8 cellular contexts compared by ENCODE assay signal in the genomic region with DNA sequence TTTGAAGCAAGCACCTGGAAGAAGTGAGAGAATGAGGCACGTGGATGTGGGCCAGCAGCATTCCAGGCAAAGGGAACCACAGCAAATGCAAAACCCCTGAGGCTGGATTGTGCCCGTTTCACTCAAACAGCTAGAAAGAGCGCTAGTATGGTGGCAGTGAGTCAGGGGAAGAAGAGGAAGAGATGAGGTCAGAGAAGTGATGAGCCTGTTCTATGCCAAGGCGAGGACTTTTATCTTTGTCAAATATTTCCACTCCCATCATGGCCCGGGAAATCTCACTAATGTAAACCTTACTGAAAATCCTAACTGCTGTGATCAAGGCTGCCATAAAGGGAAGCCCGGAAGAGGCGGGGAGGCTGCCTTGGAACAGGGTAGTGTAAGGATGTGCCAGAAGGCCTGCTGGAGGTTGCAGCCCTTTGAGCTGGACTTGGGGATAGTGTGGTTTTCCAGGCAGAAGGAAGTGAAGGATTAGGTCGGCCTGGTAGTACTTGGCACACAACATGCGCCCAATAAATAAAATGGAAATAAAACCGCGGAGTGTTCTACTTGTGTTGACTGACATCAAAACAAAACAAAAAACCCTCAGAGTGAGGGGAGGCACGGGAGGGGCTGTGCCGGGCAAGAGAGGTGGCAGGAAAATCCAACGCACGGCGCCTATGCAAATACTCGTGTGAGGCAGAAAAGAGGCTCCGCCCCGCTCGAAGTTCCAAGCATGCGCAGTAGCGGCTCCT. TPM values are rescaled to one million over a fixed set of nuclear protein-coding genes. Genes with fewer than 3 reads are reported as not detected.
A peak's percentile ranks its signal among the peaks of the same experiment; 100 is the strongest.
DNase-seq lines count a peak whose midpoint lies in the region; ATAC-seq, FAIRE-seq and TF ChIP-seq lines count a peak whose summit lies in the region.

No MANE protein-coding gene starts in this region.

- CTCF ChIA-PET in K562 (lab: Yijun Ruan, JAX; ENCODE audit: low intra/inter-chr PET ratio), result no interaction called here

- no peak for TF ChIP-seq POLR2A in K562 (conservative IDR thresholded peaks at IDR 0.05)

- DNase-seq in NCI-H524 (lab: John Stamatoyannopoulos, UW) (peak; percentile 67), NCI-H524 treated with DMSO at 0.1 percent for 48 hours (lab: John Stamatoyannopoulos, UW) (no peak), OCI-M1 (lab: John Stamatoyannopoulos, UW) (peak; percentile 75), K562 (ENCODE audit: extremely low read depth in 1 of 4, low spot score in 3 of 4) (peak in 1 of 4 experiments; percentile 9), iPS-NIHi11 (ENCODE audit: low spot score) (peak; percentile 35), globus pallidus (ENCODE audit: low spot score) (no peak)
- peak; percentile 29 to 86 for DNase-seq in stimulated activated CD4-positive, alpha-beta T cell treated with anti-CD3 and anti-CD28 coated beads, Interleukin-4, amount 100 ng/mL, for 4 hours

- peaks cover 34% of the 10 kb centered on the region for H4K20me1 ChIP-seq in K562 (replicated peaks; ENCODE audit: control insufficient read depth, insufficient read depth, low read length)

- H3K4me1 ChIP-seq in K562 (replicated peaks in 1 of 2; ENCODE audit: control insufficient read depth in 2 of 2, insufficient read depth in 2 of 2, low read length in 2 of 2), result peaks cover 16 to 30% of the 10 kb centered on the region in 2 experiments; a peak in 4 of 5 replicates

- no peaks in the 10 kb centered on the region for H3K27me3 ChIP-seq in K562 (ENCODE audit: control insufficient read depth in 2 of 2, insufficient read depth in 2 of 2, low read length in 2 of 2)

- no peak for ATAC-seq in K562
- no peak for ATAC-seq in GM19395 (IDR thresholded peaks at IDR 0.05; ENCODE audit: unreplicated experiment)

- H3K79me2 ChIP-seq in K562 (ENCODE audit: control insufficient read depth, insufficient read depth, low read length), result peaks cover 41% of the 10 kb centered on the region

- peak overlapping the region; percentile 24; the same call in 1 of the 2 replicates for H3K4me3 ChIP-seq in K562

- FAIRE-seq in K562 (lab: Jason Lieb, UNC), result no peak

- H3K4me2 ChIP-seq in K562 (ENCODE audit: insufficient read depth, low read length), result peak overlapping the region; percentile 98

- TF ChIP-seq EP300 in K562 (IDR thresholded peaks at IDR 0.05; ENCODE audit: low read length), result no peak

- POLR2A ChIA-PET in K562 (lab: Yijun Ruan, JAX), result interaction anchor here (0.6 to 2.8 kb wide), 9 partner anchors 9 to 301 kb away, joined by 3 to 21 read pairs (median 5); partner anchors contain the start of genes NDUFB11 and RBM10

- TF ChIP-seq CTCF in K562 (IDR thresholded peaks at IDR 0.05 in 2 of 3, conservative IDR thresholded peaks at IDR 0.05 in 1 of 3; ENCODE audit: insufficient read depth in 2 of 3, low read depth in 1 of 3, low read length in 3 of 3), result no peak

- in situ Hi-C loops in K562 (cut with MboI), result no loop called here

- intact Hi-C loops in K562 (cut with micrococcal nuclease), result no loop called here

- WGBS in K562 (ENCODE audit: insufficient coverage, low coverage, missing lambda C conversion rate), result 17% methylated on average over 21 of the region's 22 CpGs

- H3K9me1 ChIP-seq in K562 (ENCODE audit: control insufficient read depth, insufficient read depth, low read length), result peaks cover 7% of the 10 kb centered on the region

- no peaks in the 10 kb centered on the region for H3K9me3 ChIP-seq in K562 (replicated peaks; ENCODE audit: control insufficient read depth, insufficient read depth, low read depth, low read length)

- peak overlapping the region; percentile 55 to 87; a peak in 3 of 4 replicates for H3K9ac ChIP-seq in K562 (ENCODE audit: insufficient read depth in 1 of 2, low read depth in 2 of 2, low read length in 2 of 2)

- peaks cover 60% of the 10 kb centered on the region; the same call in 2 of the 3 replicates for H3K36me3 ChIP-seq in K562 (ENCODE audit: control insufficient read depth, insufficient read depth, low read length)

- TF ChIP-seq RAD21 in K562 (CRISPR knock-in tag; conservative IDR thresholded peaks at IDR 0.05 in 1 of 2, IDR thresholded peaks at IDR 0.05 in 1 of 2), result 0 out of 4 replicates have a peak, but pooled peaks of 1 of the 2 experiments have one; percentile 6

- no TSS peak for BruUV-seq in K562 (replicated peaks; lab: Mats Ljungman, UMichigan)

- H2AFZ ChIP-seq in K562 (ENCODE audit: low read depth, low read length), result peak overlapping the region; percentile 68

- peak overlapping the region; percentile 72 for H3K27ac ChIP-seq in K562 (ENCODE audit: extremely low read depth, low read depth, low read length)

TF ChIP-seq in K562, 482 proteins besides CTCF, POLR2A, EP300 and RAD21 (continues in another document):
- TF ChIP-seq YY1 (IDR thresholded peaks at IDR 0.05; ENCODE audit: borderline replicate concordance in 1 of 3, control insufficient read depth in 1 of 3, extremely low read depth in 1 of 3, insufficient read depth in 3 of 3, insufficient read length in 1 of 3, insufficient replicate concordance in 2 of 3, low read depth in 1 of 3, low read length in 2 of 3), result no peak
- TF ChIP-seq POU5F1 (IDR thresholded peaks at IDR 0.05; ENCODE audit: borderline replicate concordance, low read depth, low read length, partially characterized antibody), result no peak
- no peak for TF ChIP-seq DACH1 (IDR thresholded peaks at IDR 0.05; ENCODE audit: partially characterized antibody)
- 0 out of 2 replicates have a peak, but pooled peaks have one; percentile 23 for TF ChIP-seq MXI1 (IDR thresholded peaks at IDR 0.05; ENCODE audit: low read depth, low read length)
- no peak for TF ChIP-seq EWSR1 (IDR thresholded peaks at IDR 0.05; ENCODE audit: borderline replicate concordance, low read depth, partially characterized antibody)
- TF ChIP-seq SUPT5H (IDR thresholded peaks at IDR 0.05), result 0 out of 2 replicates have a peak, but pooled peaks have one; percentile 11
- TF ChIP-seq POLR2B (IDR thresholded peaks at IDR 0.05; ENCODE audit: low read depth, partially characterized antibody), result peak; percentile 17
- TF ChIP-seq MAFF (IDR thresholded peaks at IDR 0.05; ENCODE audit: low read length), result no peak
- TF ChIP-seq TEAD2 (tag; IDR thresholded peaks at IDR 0.05), result no peak

RNA-seq across cellular contexts. Expression of gene CDK16, which starts 1.2 kb away (rescaled TPM):
- 89.8 and 211 TPM in 2 replicates for total RNA-seq in K562 (2011; cell fraction: chromatin; rRNA removed; ENCODE audit: low replicate concordance)
- total RNA-seq in K562 (2011; cell fraction: nucleolus; rRNA removed), result 119 and 125 TPM in 2 replicates
- total RNA-seq in K562 (2011; cell fraction: nucleoplasm; rRNA removed), result 113 and 130 TPM in 2 replicates
- total RNA-seq in K562 (2014; rRNA removed) (50.7 and 68.5 TPM in 2 replicates), K562 (2014; rRNA removed; fragmentation: Illumina TruSeq; extraction: Trizol) (34.9 and 45.4 TPM in 2 replicates), K562 (2015; rRNA removed; fragmentation: Illumina TruSeq; extraction: Trizol) (57.5 and 60.7 TPM in 2 replicates), K562 (2021) (89.4 and 97.2 TPM in 2 replicates)
- polyA plus RNA-seq in K562 (2011; rRNA removed) (78.1 and 104 TPM in 2 replicates), K562 (2014; fragmentation: Illumina TruSeq; extraction: Trizol) (86.0 and 104 TPM in 2 replicates), K562 (2014; fragmentation: Nextera tagmentation; extraction: Ambion mirVana) (1 to 10 TPM; 3.9 to 5.4 TPM), K562 (2014; rRNA removed) (79.7 and 90.9 TPM in 2 replicates)
- 134 and 154 TPM in 2 replicates for polyA plus RNA-seq in K562 (2011; cell fraction: cytosol; rRNA removed)
- polyA plus RNA-seq in K562 (2011; cell fraction: nucleus; rRNA removed), result 448 and 526 TPM in 2 replicates
- 84.2 and 89.4 TPM in 2 replicates for polyA plus RNA-seq in K562 (2012)
- 61.2 and 77.6 TPM in 2 replicates for polyA minus RNA-seq in K562 (2011; rRNA and poly(A)+ RNA removed)
- 72.5 and 107 TPM in 2 replicates for polyA minus RNA-seq in K562 (2011; cell fraction: cytosol; rRNA and poly(A)+ RNA removed)
- 63.5 and 70.4 TPM in 2 replicates for polyA minus RNA-seq in K562 (2011; cell fraction: nucleus; rRNA and poly(A)+ RNA removed)

RNA-seq across cellular contexts. Expression of gene USP11, which starts 15.5 kb away (rescaled TPM):
- total RNA-seq in K562 (2011; cell fraction: chromatin; rRNA removed; ENCODE audit: low replicate concordance), result 40.9 and 111 TPM in 2 replicates
- 39.0 and 45.0 TPM in 2 replicates for total RNA-seq in K562 (2011; cell fraction: nucleolus; rRNA removed)
- total RNA-seq in K562 (2011; cell fraction: nucleoplasm; rRNA removed), result 38.4 and 40.7 TPM in 2 replicates
- total RNA-seq in K562 (2014; rRNA removed), result 13.8 and 15.1 TPM in 2 replicates
- 8.4 and 9.0 TPM in 2 replicates for total RNA-seq in K562 (2014; rRNA removed; fragmentation: Illumina TruSeq; extraction: Trizol)
- 11.7 and 11.9 TPM in 2 replicates for total RNA-seq in K562 (2015; rRNA removed; fragmentation: Illumina TruSeq; extraction: Trizol)
- total RNA-seq in K562 (2021), result 27.4 and 29.0 TPM in 2 replicates
- polyA plus RNA-seq in K562 (2011; rRNA removed), result 9.2 and 20.7 TPM in 2 replicates
- 7.9 and 11.2 TPM in 2 replicates for polyA plus RNA-seq in K562 (2011; cell fraction: cytosol; rRNA removed)
- polyA plus RNA-seq in K562 (2011; cell fraction: nucleus; rRNA removed), result 62.9 and 72.4 TPM in 2 replicates
- polyA plus RNA-seq in K562 (2012), result 32.1 and 37.3 TPM in 2 replicates
- polyA plus RNA-seq in K562 (2014; fragmentation: Illumina TruSeq; extraction: Trizol), result 18.4 and 21.3 TPM in 2 replicates
- polyA plus RNA-seq in K562 (2014; fragmentation: Nextera tagmentation; extraction: Ambion mirVana), result 1 to 10 TPM; 2.5 to 5.0 TPM
- polyA plus RNA-seq in K562 (2014; rRNA removed), result 10.1 and 12.1 TPM in 2 replicates
- 26.8 and 31.8 TPM in 2 replicates for polyA minus RNA-seq in K562 (2011; rRNA and poly(A)+ RNA removed)
- polyA minus RNA-seq in K562 (2011; cell fraction: cytosol; rRNA and poly(A)+ RNA removed), result 22.3 and 32.7 TPM in 2 replicates
- 24.2 and 33.0 TPM in 2 replicates for polyA minus RNA-seq in K562 (2011; cell fraction: nucleus; rRNA and poly(A)+ RNA removed)

RNA-seq across cellular contexts. Expression of gene UBA1, which starts 23.7 kb away (rescaled TPM):
- total RNA-seq in K562 (2011; cell fraction: chromatin; rRNA removed; ENCODE audit: low replicate concordance), result 100 and 166 TPM in 2 replicates
- 84.0 and 85.6 TPM in 2 replicates for total RNA-seq in K562 (2011; cell fraction: nucleolus; rRNA removed)
- 103 and 130 TPM in 2 replicates for total RNA-seq in K562 (2011; cell fraction: nucleoplasm; rRNA removed)
- total RNA-seq in K562 (2014; rRNA removed) (96.0 and 125 TPM in 2 replicates), K562 (2014; rRNA removed; fragmentation: Illumina TruSeq; extraction: Trizol) (28.0 and 32.5 TPM in 2 replicates), K562 (2015; rRNA removed; fragmentation: Illumina TruSeq; extraction: Trizol) (52.2 and 57.8 TPM in 2 replicates), K562 (2021) (174 TPM in 2 replicates)
- polyA plus RNA-seq in K562 (2011; rRNA removed) (93.6 and 129 TPM in 2 replicates), K562 (2014; fragmentation: Illumina TruSeq; extraction: Trizol) (130 and 136 TPM in 2 replicates), K562 (2014; fragmentation: Nextera tagmentation; extraction: Ambion mirVana) (10 to 100 TPM; 32.0 to 40.1 TPM), K562 (2014; rRNA removed) (103 and 109 TPM in 2 replicates)
- polyA plus RNA-seq in K562 (2011; cell fraction: cytosol; rRNA removed), result 107 and 204 TPM in 2 replicates
- 107 and 144 TPM in 2 replicates for polyA plus RNA-seq in K562 (2011; cell fraction: nucleus; rRNA removed)
- polyA plus RNA-seq in K562 (2012), result 139 and 174 TPM in 2 replicates
- 91.5 and 109 TPM in 2 replicates for polyA minus RNA-seq in K562 (2011; rRNA and poly(A)+ RNA removed)
- polyA minus RNA-seq in K562 (2011; cell fraction: cytosol; rRNA and poly(A)+ RNA removed), result 93.2 and 101 TPM in 2 replicates
- 27.5 and 38.9 TPM in 2 replicates for polyA minus RNA-seq in K562 (2011; cell fraction: nucleus; rRNA and poly(A)+ RNA removed)

Comparison
In these comparisons a context has a peak if more than half of its experiments do, and no peak if none do; other contexts are left out.
1. DNase-seq: peak in NCI-H524 (2 of 2), OCI-M1 (single experiment), iPS-NIHi11 (single experiment) and stimulated activated CD4-positive, alpha-beta T cell treated with anti-CD3 and anti-CD28 coated beads, Interleukin-4, amount 100 ng/mL, for 4 hours (2 of 2); none in NCI-H524 treated with DMSO at 0.1 percent for 48 hours (single experiment) and globus pallidus (single experiment).